1 cellular context compared by ENCODE assay signal in genomic region chr3:133573054-133573628, GRCh38.
TF ChIP-seq lines count a peak whose summit lies in the region.

No MANE protein-coding gene starts in this region.

TF ChIP-seq in K562, 482 proteins besides CTCF, POLR2A, EP300 and RAD21 (continued from another document and continues in another):
- TF ChIP-seq PKNOX1 (IDR thresholded peaks at IDR 0.05) (peak; percentile 95), ELF2 (CRISPR knock-in tag; IDR thresholded peaks at IDR 0.05) (no peak), TEAD1 (CRISPR knock-in tag; IDR thresholded peaks at IDR 0.05) (no peak), ZBTB8A (IDR thresholded peaks at IDR 0.05; ENCODE audit: partially characterized antibody) (no peak), PTRF (tag; IDR thresholded peaks at IDR 0.05) (no peak), MEF2A (IDR thresholded peaks at IDR 0.05; ENCODE audit: control insufficient read depth, low read depth, low read length) (no peak), XRCC5 (IDR thresholded peaks at IDR 0.05; ENCODE audit: low read depth, low read length) (no peak), ZNF23 (CRISPR knock-in tag; IDR thresholded peaks at IDR 0.05) (0 out of 2 replicates have a peak, but pooled peaks have one; percentile 0), ZNF224 (CRISPR knock-in tag; IDR thresholded peaks at IDR 0.05) (no peak), ATF3 (IDR thresholded peaks at IDR 0.05) (no peak), ATF3 (CRISPR knock-in tag; conservative IDR thresholded peaks at IDR 0.05) (no peak), BDP1 (IDR thresholded peaks at IDR 0.05; ENCODE audit: insufficient read depth, insufficient read length) (no peak), ZNF407 (IDR thresholded peaks at IDR 0.05; ENCODE audit: low read depth) (no peak), EP400 (IDR thresholded peaks at IDR 0.05) (0 out of 2 replicates have a peak, but pooled peaks have one; percentile 49), JUND (IDR thresholded peaks at IDR 0.05; ENCODE audit: borderline replicate concordance, low read depth, low read length) (peak; percentile 37; the same call in 1 of the 2 replicates), JUND (tag; IDR thresholded peaks at IDR 0.05; ENCODE audit: borderline replicate concordance, low read depth, low read length) (0 out of 3 replicates have a peak, but pooled peaks have one; percentile 31), E4F1 (CRISPR knock-in tag; IDR thresholded peaks at IDR 0.05; ENCODE audit: borderline replicate concordance) (peak; percentile 72; the same call in 1 of the 2 replicates), HINFP (tag; conservative IDR thresholded peaks at IDR 0.05; ENCODE audit: low read depth) (0 out of 2 replicates have a peak, but pooled peaks have one; percentile 22), BRD4 (IDR thresholded peaks at IDR 0.05) (no peak), RBM34 (IDR thresholded peaks at IDR 0.05; ENCODE audit: borderline replicate concordance, insufficient read depth, low read length) (no peak), ZNF143 (CRISPR knock-in tag; IDR thresholded peaks at IDR 0.05) (no peak), RREB1 (CRISPR knock-in tag; IDR thresholded peaks at IDR 0.05) (no peak), MAFG (tag; conservative IDR thresholded peaks at IDR 0.05) (peak; percentile 36), PCBP2 (IDR thresholded peaks at IDR 0.05; ENCODE audit: low read depth, low read length, poor library complexity, severe bottlenecking) (no peak), MYC (IDR thresholded peaks at IDR 0.05; ENCODE audit: low read depth, low read length) (peak; percentile 65; the same call in 1 of the 2 replicates), MYC (CRISPR knock-in tag; IDR thresholded peaks at IDR 0.05; ENCODE audit: borderline replicate concordance, low read depth) (no peak), HOMEZ (CRISPR knock-in tag; IDR thresholded peaks at IDR 0.05) (no peak), ZFX (CRISPR knock-in tag; IDR thresholded peaks at IDR 0.05) (peak; percentile 70), ZNF76 (CRISPR knock-in tag; IDR thresholded peaks at IDR 0.05; ENCODE audit: borderline replicate concordance) (no peak), BRF2 (IDR thresholded peaks at IDR 0.05; ENCODE audit: borderline replicate concordance, insufficient read depth, insufficient read length) (no peak), POLR2AphosphoS5 (IDR thresholded peaks at IDR 0.05; ENCODE audit: control insufficient read depth, insufficient read depth, low read depth, low read length) (peak; percentile 68)
